In genomic region chr17:75784473-75785015, GRCh38 we compare ENCODE assay signal across 8 cellular contexts. TPM values are rescaled to one million over a fixed set of nuclear protein-coding genes. Genes with fewer than 3 reads are reported as not detected.
DNase-seq lines count a peak whose midpoint lies in the region; ATAC-seq, FAIRE-seq and TF ChIP-seq lines count a peak whose summit lies in the region.

A gene with protein sequence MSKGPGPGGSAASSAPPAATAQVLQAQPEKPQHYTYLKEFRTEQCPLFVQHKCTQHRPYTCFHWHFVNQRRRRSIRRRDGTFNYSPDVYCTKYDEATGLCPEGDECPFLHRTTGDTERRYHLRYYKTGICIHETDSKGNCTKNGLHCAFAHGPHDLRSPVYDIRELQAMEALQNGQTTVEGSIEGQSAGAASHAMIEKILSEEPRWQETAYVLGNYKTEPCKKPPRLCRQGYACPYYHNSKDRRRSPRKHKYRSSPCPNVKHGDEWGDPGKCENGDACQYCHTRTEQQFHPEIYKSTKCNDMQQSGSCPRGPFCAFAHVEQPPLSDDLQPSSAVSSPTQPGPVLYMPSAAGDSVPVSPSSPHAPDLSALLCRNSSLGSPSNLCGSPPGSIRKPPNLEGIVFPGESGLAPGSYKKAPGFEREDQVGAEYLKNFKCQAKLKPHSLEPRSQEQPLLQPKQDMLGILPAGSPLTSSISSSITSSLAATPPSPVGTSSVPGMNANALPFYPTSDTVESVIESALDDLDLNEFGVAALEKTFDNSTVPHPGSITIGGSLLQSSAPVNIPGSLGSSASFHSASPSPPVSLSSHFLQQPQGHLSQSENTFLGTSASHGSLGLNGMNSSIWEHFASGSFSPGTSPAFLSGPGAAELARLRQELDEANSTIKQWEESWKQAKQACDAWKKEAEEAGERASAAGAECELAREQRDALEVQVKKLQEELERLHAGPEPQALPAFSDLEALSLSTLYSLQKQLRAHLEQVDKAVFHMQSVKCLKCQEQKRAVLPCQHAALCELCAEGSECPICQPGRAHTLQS (plus strand): TSS chr17:75784806. CDS start chr17:75784881, 75 bp downstream.

- intact Hi-C loops in right cardiac atrium (cut with DNase I), result loop anchor here in 2 of 4 donors (5.0 to 10.0 kb wide), 2 partner anchors 43 to 110 kb away; partner anchors contain the start of gene TRIM65 (in 1 of the 2)
- intact Hi-C loops in psoas muscle (cut with DNase I), result loop anchor here (5.0 kb wide), 2 partner anchors 43 to 63 kb away; no protein-coding TSS in a partner anchor

- H3K4me3 ChIP-seq in astrocyte (ENCODE audit: insufficient read depth, low read depth, low read length), result peak within 1 kb of the TSS; percentile 61
- H3K4me3 ChIP-seq in right cardiac atrium (ENCODE audit: low read length), result peak within 1 kb of the TSS; percentile 52
- H3K4me3 ChIP-seq in psoas muscle, result peak within 1 kb of the TSS; percentile 75

- peaks cover 28% of the 10 kb centered on the region for H3K4me1 ChIP-seq in astrocyte (ENCODE audit: insufficient read depth, low read length)
- peaks cover 5% of the 10 kb centered on the region for H3K4me1 ChIP-seq in right cardiac atrium (ENCODE audit: control insufficient read depth, insufficient read depth, low read length)
- H3K4me1 ChIP-seq in psoas muscle, result peaks cover 28% of the 10 kb centered on the region

- H3K27me3 Mint-ChIP-seq in astrocyte (ENCODE audit: low read depth, unreplicated experiment), result no peaks in the 10 kb centered on the region

- H3K27me3 ChIP-seq in astrocyte (ENCODE audit: insufficient read depth, low read length) (no peaks in the 10 kb centered on the region), right cardiac atrium (ENCODE audit: control insufficient read depth, insufficient read depth) (no peaks in the 10 kb centered on the region), psoas muscle (ENCODE audit: insufficient read depth in 3 of 3, low read length in 2 of 3) (no peaks in the 10 kb centered on the region)

- H3K4me1 Mint-ChIP-seq in astrocyte (ENCODE audit: low read depth, unreplicated experiment), result peaks cover 23% of the 10 kb centered on the region

- DNase-seq in NCI-H2081 treated with DMSO at 0.1 percent for 48 hours (lab: John Stamatoyannopoulos, UW) (peak; percentile 97), T1000 (lab: John Stamatoyannopoulos, UW) (peak; percentile 97), astrocyte (ENCODE audit: low read depth) (peak; percentile 98), right cardiac atrium (peak; percentile 97 to 98 (median 98)), psoas muscle (peak; percentile 97 to 99), ureter (ENCODE audit: low spot score) (peak; percentile 99)

- ATAC-seq in GM18505 (IDR thresholded peaks at IDR 0.05; ENCODE audit: unreplicated experiment) (peak; percentile 54), HG03045 (IDR thresholded peaks at IDR 0.05; ENCODE audit: unreplicated experiment) (peak; percentile 71), right cardiac atrium (peak; percentile 95 to 97), psoas muscle (peak; percentile 88 to 91 (median 90))

- under 1% methylated on average over 45 of the region's 45 CpGs for WGBS in right cardiac atrium
- 0% methylated on average over 25 to 45 of the region's 45 CpGs for WGBS in psoas muscle, 3 donors

- TF ChIP-seq CTCF in astrocyte (IDR thresholded peaks at IDR 0.05; ENCODE audit: insufficient read depth, low read depth, low read length) (no peak), psoas muscle (IDR thresholded peaks at IDR 0.05) (no peak)

- H3K9me3 Mint-ChIP-seq in astrocyte (ENCODE audit: unreplicated experiment), result no peaks in the 10 kb centered on the region

- peaks cover 43% of the 10 kb centered on the region for H3K79me2 ChIP-seq in astrocyte (ENCODE audit: insufficient read depth, low read length)

- H3K9me3 ChIP-seq in astrocyte (ENCODE audit: insufficient read depth, low read depth, low read length) (no peaks in the 10 kb centered on the region), right cardiac atrium (ENCODE audit: control insufficient read depth, low read length) (no peaks in the 10 kb centered on the region), psoas muscle (no peaks in the 10 kb centered on the region)

- no peaks in the 10 kb centered on the region for H4K20me1 ChIP-seq in astrocyte (ENCODE audit: insufficient read depth, low read length)

- H3K27ac Mint-ChIP-seq in astrocyte (ENCODE audit: unreplicated experiment), result peak within 1 kb of the TSS; percentile 99

- peak within 1 kb of the TSS; percentile 86 for H3K4me2 ChIP-seq in astrocyte (ENCODE audit: low read length)

- H2AFZ ChIP-seq in astrocyte (ENCODE audit: low read depth, low read length), result peak within 1 kb of the TSS; percentile 76

- no peak for TF ChIP-seq POLR2A in GM18505 (IDR thresholded peaks at IDR 0.05; ENCODE audit: borderline replicate concordance, extremely low read depth, insufficient read depth, insufficient read length)

- peak; percentile 23 for FAIRE-seq in astrocyte (lab: Jason Lieb, UNC)

- H3K36me3 Mint-ChIP-seq in astrocyte (ENCODE audit: low read depth, unreplicated experiment), result peaks cover 3% of the 10 kb centered on the region

- no peaks in the 10 kb centered on the region for H3K36me3 ChIP-seq in astrocyte (ENCODE audit: insufficient read depth, low read length)
- H3K36me3 ChIP-seq in psoas muscle (ENCODE audit: insufficient read depth in 1 of 2, low read depth in 1 of 2), result no peaks in the 10 kb centered on the region

- peak within 1 kb of the TSS; percentile 92 for H3K4me3 Mint-ChIP-seq in astrocyte (ENCODE audit: unreplicated experiment)

- H3K9ac ChIP-seq in astrocyte (ENCODE audit: low read length), result peak within 1 kb of the TSS; percentile 91

- H3K27ac ChIP-seq in astrocyte (ENCODE audit: low read depth, low read length) (peak within 1 kb of the TSS; percentile 100), right cardiac atrium (ENCODE audit: low read length) (peak within 1 kb of the TSS; percentile 98), psoas muscle (peak within 1 kb of the TSS; percentile 96)

RNA-seq across cellular contexts. Expression of the gene that starts here (rescaled TPM):
- total RNA-seq in astrocyte, result 14.9 and 16.7 TPM in 2 replicates
- total RNA-seq in right cardiac atrium, result 10 to 100 TPM; 18.2 to 22.5 (median 19.9) TPM
- 20.8 TPM for polyA plus RNA-seq in right cardiac atrium
- total RNA-seq in psoas muscle, result 10 to 100 TPM in 1 of 4 donors, 1 to 10 TPM in 3; 7.9 to 11.6 (median 8.2) TPM
- 10 to 100 TPM in 1 of 3 donors, 1 to 10 TPM in 2; 6.9 to 13.7 (median 9.5) TPM for polyA plus RNA-seq in psoas muscle
- total RNA-seq in ureter, result 49.2 TPM

Comparison
In these comparisons a context has a peak if more than half of its experiments do, and no peak if none do; other contexts are left out.
1. Peak in every context shown above with its lines: DNase-seq, ATAC-seq, H3K4me3 ChIP-seq and H3K27ac ChIP-seq.